8 cellular contexts compared by ENCODE assay signal in genomic region chr15:52178765-52179164, GRCh38. TPM values are rescaled to one million over a fixed set of nuclear protein-coding genes. Genes with fewer than 3 reads are reported as not detected.
DNase-seq lines count a peak whose midpoint lies in the region; ATAC-seq, FAIRE-seq and TF ChIP-seq lines count a peak whose summit lies in the region.

No MANE protein-coding gene starts in this region.

- peaks cover 23% of the 10 kb centered on the region for H3K4me1 Mint-ChIP-seq in HFFc6 (ENCODE audit: low read depth)

- CTCF ChIA-PET in A549 (lab: Yijun Ruan, JAX), result interaction anchor here (0.7 to 2.5 kb wide), 14 partner anchors 9 to 262 kb away, joined by 3 to 18 read pairs (median 4); no protein-coding TSS in a partner anchor

- H3K9me3 Mint-ChIP-seq in HFFc6, result no peaks in the 10 kb centered on the region

- intact Hi-C loops in breast epithelium (cut with DNase I; ENCODE audit: low total_unique reads), result no loop called here

- TF ChIP-seq EP300 in A549 (IDR thresholded peaks at IDR 0.05), result no peak

- H3K36me3 Mint-ChIP-seq in HFFc6 (ENCODE audit: low read depth), result peaks cover 5% of the 10 kb centered on the region; the same call in 1 of the 2 replicates

- H3K27me3 Mint-ChIP-seq in HFFc6 (ENCODE audit: insufficient read depth), result peaks cover 4% of the 10 kb centered on the region; the same call in 1 of the 2 replicates

- no peaks in the 10 kb centered on the region for H3K36me3 ChIP-seq in breast epithelium

- ATAC-seq in A549 (no peak), GM21390 (IDR thresholded peaks at IDR 0.05; ENCODE audit: unreplicated experiment) (no peak)

- POLR2A ChIA-PET in A549 (lab: Yijun Ruan, JAX), result interaction anchor here (0.6 to 2.2 kb wide), 10 partner anchors 8 to 207 kb away, joined by 3 to 20 read pairs (median 8); partner anchors contain the start of genes LEO1 and MAPK6

- H3K27me3 ChIP-seq in breast epithelium, result no peaks in the 10 kb centered on the region
- H3K27me3 ChIP-seq in mononuclear cell (ENCODE audit: insufficient read depth, low read length), result peaks cover 6% of the 10 kb centered on the region

- H3K27ac Mint-ChIP-seq in HFFc6, result peak overlapping the region; percentile 90

- H3K4me2 ChIP-seq in A549, result peak overlapping the region; percentile 91

- H3K27ac ChIP-seq in A549 (peak overlapping the region; percentile 92 to 97), breast epithelium (peak overlapping the region; percentile 97 to 100)

- no peak for TF ChIP-seq RAD21 in A549 (conservative IDR thresholded peaks at IDR 0.05 in 1 of 2, IDR thresholded peaks at IDR 0.05 in 1 of 2)

- 29% methylated on average over 10 of the region's 10 CpGs for WGBS in A549 (ENCODE audit: missing lambda C conversion rate)

- TF ChIP-seq CTCF in A549 (IDR thresholded peaks at IDR 0.05) (no peak), HFFc6 (IDR thresholded peaks at IDR 0.05) (no peak), breast epithelium (IDR thresholded peaks at IDR 0.05) (no peak)

- H3K4me3 Mint-ChIP-seq in HFFc6, result peak overlapping the region; percentile 90

- no peak for TF ChIP-seq POLR2A in A549 (IDR thresholded peaks at IDR 0.05; ENCODE audit: low read length)
- TF ChIP-seq POLR2A in breast epithelium (IDR thresholded peaks at IDR 0.05), result no peak

- no peak for FAIRE-seq in A549 (lab: Jason Lieb, UNC)

- H3K9me3 ChIP-seq in A549, result no peaks in the 10 kb centered on the region
- H3K9me3 ChIP-seq in breast epithelium, result no peaks in the 10 kb centered on the region
- no peaks in the 10 kb centered on the region for H3K9me3 ChIP-seq in mononuclear cell (ENCODE audit: low read depth, low read length)

- H3K4me1 ChIP-seq in A549 (peaks cover 12% of the 10 kb centered on the region), breast epithelium (peaks cover 3 to 5% of the 10 kb centered on the region in 2 donors), mononuclear cell (ENCODE audit: insufficient read depth, low read length) (peaks cover 23% of the 10 kb centered on the region)

- H3K4me3 ChIP-seq in A549 (peak overlapping the region; percentile 68), breast epithelium (peak overlapping the region; percentile 75 to 96 (median 79)), mononuclear cell (ENCODE audit: low read length) (peak overlapping the region; percentile 64)

- DNase-seq in A549 (ENCODE audit: low read depth in 1 of 2, low spot score in 1 of 2) (no peak), HFFc6 (no peak), breast epithelium (ENCODE audit: low spot score in 2 of 2) (peak in 1 of 2 donors; percentile 36), HK-2 (ENCODE audit: unreplicated experiment) (no peak), NCI-H2107 treated with DMSO at 0.1 percent for 48 hours (lab: John Stamatoyannopoulos, UW; ENCODE audit: unreplicated experiment) (no peak)
- DNase-seq in NK-92 treated with Interleukin-12 subunit alpha and Interleukin-12 subunit beta, amount 100 ng/mL, for 24 hours (lab: John Stamatoyannopoulos, UW), result no peak

TF ChIP-seq in A549, 52 proteins besides CTCF, POLR2A, EP300 and RAD21:
- TF ChIP-seq NPAS2 (CRISPR knock-in tag; IDR thresholded peaks at IDR 0.05; ENCODE audit: borderline replicate concordance) (no peak), NFE2L2 (conservative IDR thresholded peaks at IDR 0.05; ENCODE audit: low read length) (no peak)

RNA-seq across cellular contexts. Expression of gene GNB5, which starts 12.4 kb away (rescaled TPM):
- polyA plus RNA-seq in A549 (2011; rRNA removed), result 67.5 and 72.0 TPM in 2 replicates
- polyA plus RNA-seq in A549 (2012; cell fraction: cytosol; rRNA removed), result 57.2 and 60.2 TPM in 2 replicates
- polyA plus RNA-seq in A549 (2012; cell fraction: nucleus; rRNA removed), result 30.1 and 35.9 TPM in 2 replicates
- 53.6 to 65.9 TPM (median 57.2 TPM) in 3 replicates for polyA plus RNA-seq in A549 (2017; fragmentation: RNase III; extraction: RNeasy Plus Mini Kit Qiagen cat#74134 plus additional on column Dnase treatment)
- 47.8 and 50.6 TPM in 2 replicates for polyA minus RNA-seq in A549 (2011; rRNA and poly(A)+ RNA removed)
- 10 to 100 TPM; 24.1 to 37.1 (median 33.0) TPM for total RNA-seq in HFFc6 (2021; fragmentation: NEBNext Ultra II Directional; extraction: Animal tissue kit (Norgen Biotek cat#: 25700))
- total RNA-seq in breast epithelium, result 10 to 100 TPM; 18.9 to 43.9 (median 43.9) TPM
- total RNA-seq in mononuclear cell, result 55.5 TPM
